27 cellular contexts compared by ENCODE assay signal in genomic region chr2:41337956-41338355, GRCh38.
"Had no signal": no experiment of that assay in that cellular context is flagged by ENCODE, and none has a peak within 500 bp of the region (broad histone marks: within the 10 kb centered on the region; RNA-seq: fewer than 3 reads in every experiment).

No MANE protein-coding gene starts in this region.

- H3K27me3 ChIP-seq: spleen, tibial nerve had no signal

- H3K9me3 ChIP-seq: psoas muscle, spleen, thoracic aorta, tibial nerve had no signal

- H3K4me1 Mint-ChIP-seq: memory B cell; naive B cell; neural crest cell; stimulated activated memory B cell treated with anti-CD40 and anti-IgM and Interleukin-4, amounts not matched to agents 10 μg/mL and 1 μg/mL and 100 μg/mL, for 72 hours had no signal

- H2AFZ ChIP-seq: parathyroid adenoma had no signal

- H3K9ac ChIP-seq: parathyroid adenoma had no signal

- H3K27ac Mint-ChIP-seq: memory B cell; mesothelial cell of epicardium; naive B cell; natural killer cell treated with Interleukin-12 subunit alpha and Interleukin-12 subunit beta and Interleukin-15 and Interleukin-18, amount 100 ng/mL, for 72 hours; stimulated activated memory B cell treated with anti-CD40 and anti-IgM and Interleukin-4, amounts not matched to agents 10 μg/mL and 1 μg/mL and 100 μg/mL, for 72 hours had no signal

- H3K79me2 ChIP-seq: parathyroid adenoma had no signal

- DNase-seq: dermis blood vessel endothelial cell; effector memory CD4-positive, alpha-beta T cell; erythroblast; hypothalamus; kidney; mucosa of descending colon; naive B cell; psoas muscle; right cardiac atrium; spleen; stimulated activated CD4-positive, alpha-beta T cell treated with anti-CD3 and anti-CD28 coated beads, Interleukin-4, amount 100 ng/mL, for 4 hours; stimulated activated naive CD8-positive, alpha-beta T cell treated with anti-CD3 and anti-CD28 coated beads, Interleukin-15, Interleukin-2, amounts not matched to agents 100 U/mL and 50 U/mL, for 24 hours; substantia nigra had no signal

- H3K36me3 Mint-ChIP-seq: memory B cell; mesothelial cell of epicardium; naive B cell; natural killer cell treated with Interleukin-12 subunit alpha and Interleukin-12 subunit beta and Interleukin-15 and Interleukin-18, amount 100 ng/mL, for 72 hours; stimulated activated memory B cell treated with anti-CD40 and anti-IgM and Interleukin-4, amounts not matched to agents 10 μg/mL and 1 μg/mL and 100 μg/mL, for 72 hours had no signal

- H3K36me3 ChIP-seq: spleen, thoracic aorta, tibial nerve had no signal

- H3K4me3 ChIP-seq: coronary artery, lung, mucosa of descending colon, psoas muscle, skin epidermis, spleen, thoracic aorta, tibial nerve had no signal

- H3K27ac ChIP-seq: coronary artery, parathyroid adenoma, psoas muscle, skin epidermis, spleen, thoracic aorta had no signal

- FAIRE-seq: endometrium, frontal cortex, kidney had no signal

- H3K4me3 Mint-ChIP-seq: memory B cell; mesothelial cell of epicardium; naive B cell; natural killer cell treated with Interleukin-12 subunit alpha and Interleukin-12 subunit beta and Interleukin-15 and Interleukin-18, amount 100 ng/mL, for 72 hours; neural crest cell; stimulated activated memory B cell treated with anti-CD40 and anti-IgM and Interleukin-4, amounts not matched to agents 10 μg/mL and 1 μg/mL and 100 μg/mL, for 72 hours had no signal

- H3K27me3 Mint-ChIP-seq: memory B cell; naive B cell; stimulated activated memory B cell treated with anti-CD40 and anti-IgM and Interleukin-4, amounts not matched to agents 10 μg/mL and 1 μg/mL and 100 μg/mL, for 72 hours had no signal

- H3K4me1 ChIP-seq: parathyroid adenoma, psoas muscle, spleen had no signal

- ATAC-seq: left lobe of liver; mucosa of descending colon; natural killer cell treated with Interleukin-12 subunit alpha and Interleukin-12 subunit beta and Interleukin-15 and Interleukin-18, amount 100 ng/mL, for 72 hours; psoas muscle; right cardiac atrium; stimulated activated memory B cell treated with anti-CD40 and anti-IgM and Interleukin-4, amounts not matched to agents 10 μg/mL and 1 μg/mL and 100 μg/mL, for 72 hours; stimulated activated naive CD8-positive, alpha-beta T cell treated with anti-CD3 and anti-CD28 coated beads, Interleukin-15, Interleukin-2, amounts not matched to agents 100 U/mL and 50 U/mL, for 24 hours had no signal
